8 cellular contexts compared by ENCODE assay signal in the genomic region with DNA sequence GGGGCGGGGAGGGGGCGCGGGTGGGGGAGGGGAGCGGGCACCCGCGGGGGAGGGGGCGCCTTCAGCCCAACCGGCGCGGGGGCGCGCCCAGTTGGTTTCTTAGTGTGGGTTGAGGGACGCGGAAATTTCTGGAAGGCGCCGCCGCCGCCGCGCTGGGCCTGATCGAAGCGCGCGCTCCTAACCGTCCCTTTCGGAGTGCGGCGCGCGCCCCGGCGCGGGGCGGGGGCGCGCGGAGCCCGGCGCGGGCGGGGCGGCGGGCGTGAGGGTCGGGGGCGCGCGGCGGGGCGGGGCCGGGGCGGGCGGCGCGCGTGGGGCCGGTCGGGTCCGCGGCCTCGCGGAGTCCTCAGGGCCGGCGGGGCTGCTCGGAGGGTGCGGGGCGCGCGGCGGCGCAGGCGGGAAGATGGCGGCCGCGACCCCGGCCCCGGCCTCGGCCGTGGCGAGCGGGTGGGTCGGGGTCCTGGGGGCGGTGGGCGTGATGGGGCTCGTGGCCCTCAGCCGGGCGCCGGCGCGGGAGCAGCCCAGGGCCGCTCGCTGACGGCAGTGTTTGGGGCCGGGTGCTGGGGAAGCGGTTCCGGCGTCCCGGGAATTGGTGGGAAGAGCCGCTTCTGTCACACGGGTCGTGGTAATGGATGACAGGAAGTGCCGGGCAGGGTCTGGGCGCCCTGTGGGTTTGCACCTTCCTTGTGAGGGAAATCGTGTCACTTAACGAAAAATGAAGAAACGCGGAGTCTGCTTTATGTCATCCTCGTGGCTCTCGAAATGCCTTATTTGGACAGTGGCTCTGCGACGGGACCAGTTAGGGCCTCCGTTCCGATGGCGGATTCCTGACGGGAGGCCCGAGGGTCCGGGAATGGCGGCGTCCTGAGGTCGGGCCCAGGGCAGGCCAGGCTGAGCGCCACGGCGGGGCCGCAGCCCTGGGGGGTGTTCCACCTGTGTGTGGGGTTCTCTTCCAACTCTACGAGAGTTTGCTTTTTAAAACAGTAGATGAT. TPM values are rescaled to one million over a fixed set of nuclear protein-coding genes. Genes with fewer than 3 reads are reported as not detected.
DNase-seq lines count a peak whose midpoint lies in the region; ATAC-seq, FAIRE-seq and TF ChIP-seq lines count a peak whose summit lies in the region.

No MANE protein-coding gene starts in this region.

- TF ChIP-seq EP300 in HepG2 (IDR thresholded peaks at IDR 0.05; ENCODE audit: low read depth in 2 of 2, low read length in 2 of 2) (no peak), HepG2 (CRISPR knock-in tag; IDR thresholded peaks at IDR 0.05; ENCODE audit: borderline replicate concordance) (no peak)

- TF ChIP-seq RAD21 in HepG2 (CRISPR knock-in tag; IDR thresholded peaks at IDR 0.05): no peak; the same call in 1 of the 2 replicates

- ATAC-seq in GM18858 (IDR thresholded peaks at IDR 0.05; ENCODE audit: unreplicated experiment): peak; percentile 7
- ATAC-seq in HG03064 (IDR thresholded peaks at IDR 0.05; ENCODE audit: low read depth, unreplicated experiment): peak; percentile 32
- peak; percentile 24 for ATAC-seq in HepG2

- WGBS in HepG2 (ENCODE audit: low lambda C conversion rate): under 1% methylated on average over 32 of the region's 125 CpGs

- no TSS peak for BruUV-seq in HepG2 (replicated peaks; lab: Mats Ljungman, UMichigan)

- no peaks in the 10 kb centered on the region for H3K36me3 ChIP-seq in HepG2 (replicated peaks in 1 of 2; ENCODE audit: control insufficient read depth in 1 of 2, insufficient read depth in 2 of 2, low read length in 2 of 2)

- H3K4me3 ChIP-seq in AG04449 (ENCODE audit: low read depth, low read length): peak overlapping the region; percentile 64
- peak overlapping the region; percentile 98 for H3K4me3 ChIP-seq in coronary artery
- H3K4me3 ChIP-seq in HepG2 (replicated peaks in 1 of 3; ENCODE audit: insufficient read depth in 1 of 3, low read depth in 2 of 3, low read length in 3 of 3): peak overlapping the region; percentile 65 to 86 (median 84)

- DNase-seq in AG04449 (ENCODE audit: low read depth, low spot score) (no peak), NCI-H2227 (lab: John Stamatoyannopoulos, UW; ENCODE audit: unreplicated experiment) (peak; percentile 90), coronary artery (ENCODE audit: low spot score) (peak; percentile 80), HepG2 (ENCODE audit: low spot score) (peak; percentile 42)
- DNase-seq in activated CD4-positive, alpha-beta T cell treated with anti-CD3 and anti-CD28 coated beads for 4 hours: peak; percentile 70 to 79
- peak; percentile 66 for DNase-seq in stimulated activated CD4-positive, alpha-beta T cell treated with anti-CD3 and anti-CD28 coated beads, Interleukin-4, amount 100 ng/mL, for 24 hours

- no peak overlapping the region for H2AFZ ChIP-seq in HepG2 (ENCODE audit: low read length)

- no peaks in the 10 kb centered on the region for H3K9me3 ChIP-seq in HepG2 (ENCODE audit: low read length)

- POLR2A ChIA-PET in AG04449 (lab: Yijun Ruan, JAX): no interaction called here
- POLR2A ChIA-PET in HepG2 (lab: Yijun Ruan, JAX): interaction anchor here (1.0 to 1.3 kb wide), 2 partner anchors 19 to 60 kb away, joined by 3 to 10 read pairs; no protein-coding TSS in a partner anchor

- no peaks in the 10 kb centered on the region; a peak in 1 of 5 replicates for H3K27me3 ChIP-seq in HepG2 (ENCODE audit: control insufficient read depth in 1 of 2, insufficient read depth in 2 of 2, low read length in 2 of 2)

- TF ChIP-seq CTCF in AG04449 (IDR thresholded peaks at IDR 0.05; ENCODE audit: insufficient read depth, low read length, missing control alignments) (no peak), coronary artery (IDR thresholded peaks at IDR 0.05) (no peak), HepG2 (CRISPR knock-in tag; IDR thresholded peaks at IDR 0.05) (no peak)

- H3K4me1 ChIP-seq in HepG2 (ENCODE audit: insufficient read depth, low read length): peaks cover 56% of the 10 kb centered on the region

- peak overlapping the region; percentile 89 for H3K4me2 ChIP-seq in HepG2 (ENCODE audit: low read depth, low read length)

- peak in 1 of 2 experiments; percentile 61; a peak in 2 of 4 replicates for TF ChIP-seq POLR2A in HepG2 (IDR thresholded peaks at IDR 0.05; ENCODE audit: insufficient read depth in 1 of 2, low read depth in 2 of 2, low read length in 2 of 2)

- no peak for FAIRE-seq in HepG2 (lab: Jason Lieb, UNC)

- H3K9ac ChIP-seq in HepG2 (ENCODE audit: insufficient read depth, low read depth, low read length): peak overlapping the region; percentile 86

- CTCF ChIA-PET in AG04449 (lab: Yijun Ruan, JAX) (no interaction called here), HepG2 (lab: Yijun Ruan, JAX; ENCODE audit: low intra/inter-chr PET ratio, low total read pairs) (no interaction called here)

- intact Hi-C loops in HepG2 (cut with micrococcal nuclease; ENCODE audit: unreplicated experiment): loop anchor here (5.0 kb wide), 1 partner anchor 53 kb away; no protein-coding TSS in a partner anchor

- H4K20me1 ChIP-seq in HepG2 (ENCODE audit: insufficient read depth, low read length): no peaks in the 10 kb centered on the region

- in situ Hi-C loops in HepG2 (cut with HindIII; ENCODE audit: extremely low pct_ligation_motif_present, low pct_unique_long_range_greater_than_20kb): no loop called here

- H3K27ac ChIP-seq in coronary artery: peak overlapping the region; percentile 99 to 100
- H3K27ac ChIP-seq in HepG2 (ENCODE audit: extremely low read length, insufficient read depth, low read length): peak overlapping the region; percentile 87

- peaks cover 32% of the 10 kb centered on the region for H3K79me2 ChIP-seq in HepG2 (ENCODE audit: insufficient read depth, low read length)

TF ChIP-seq in HepG2, 621 proteins besides CTCF, POLR2A, EP300 and RAD21 (continues in another document):
- TF ChIP-seq, protein P1, sequence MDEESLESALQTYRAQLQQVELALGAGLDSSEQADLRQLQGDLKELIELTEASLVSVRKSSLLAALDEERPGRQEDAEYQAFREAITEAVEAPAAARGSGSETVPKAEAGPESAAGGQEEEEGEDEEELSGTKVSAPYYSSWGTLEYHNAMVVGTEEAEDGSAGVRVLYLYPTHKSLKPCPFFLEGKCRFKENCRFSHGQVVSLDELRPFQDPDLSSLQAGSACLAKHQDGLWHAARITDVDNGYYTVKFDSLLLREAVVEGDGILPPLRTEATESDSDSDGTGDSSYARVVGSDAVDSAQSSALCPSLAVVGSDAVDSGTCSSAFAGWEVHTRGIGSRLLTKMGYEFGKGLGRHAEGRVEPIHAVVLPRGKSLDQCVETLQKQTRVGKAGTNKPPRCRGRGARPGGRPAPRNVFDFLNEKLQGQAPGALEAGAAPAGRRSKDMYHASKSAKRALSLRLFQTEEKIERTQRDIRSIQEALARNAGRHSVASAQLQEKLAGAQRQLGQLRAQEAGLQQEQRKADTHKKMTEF (CRISPR knock-in tag; IDR thresholded peaks at IDR 0.05): 0 out of 2 replicates have a peak, but pooled peaks have one; percentile 20

RNA-seq across cellular contexts. Expression of gene PKNOX1, which starts 0.8 kb away (rescaled TPM):
- total RNA-seq in HepG2 (2016; rRNA removed; fragmentation: Illumina TruSeq; extraction: Trizol): 7.9 and 9.6 TPM in 2 replicates
- total RNA-seq in HepG2 (2016; cell fraction: cytosol; rRNA removed; fragmentation: Illumina TruSeq; extraction: Trizol; ENCODE audit: low read depth): 10.4 and 11.3 TPM in 2 replicates
- 8.3 and 11.1 TPM in 2 replicates for total RNA-seq in HepG2 (2016; cell fraction: insoluble cytoplasmic fraction; rRNA removed; fragmentation: Illumina TruSeq; extraction: Trizol)
- 8.1 and 10.2 TPM in 2 replicates for total RNA-seq in HepG2 (2016; cell fraction: membrane; rRNA removed; fragmentation: Illumina TruSeq; extraction: Trizol)
- 6.8 and 7.1 TPM in 2 replicates for total RNA-seq in HepG2 (2016; cell fraction: nucleus; rRNA removed; fragmentation: Illumina TruSeq; extraction: Trizol)
- polyA plus RNA-seq in HepG2 (2011; rRNA removed): 16.2 and 18.1 TPM in 2 replicates
- polyA plus RNA-seq in HepG2 (2011; cell fraction: cytosol; rRNA removed): 10.4 and 10.8 TPM in 2 replicates
- polyA plus RNA-seq in HepG2 (2011; cell fraction: nucleus; rRNA removed): 11.1 and 12.2 TPM in 2 replicates
- polyA plus RNA-seq in HepG2 (2012): 6.2 and 9.4 TPM in 2 replicates
- 3.1 and 3.2 TPM in 2 replicates for polyA plus RNA-seq in HepG2 (2016; cell fraction: cytosol; fragmentation: Illumina TruSeq; extraction: Trizol; ENCODE audit: low read depth)
- 10.6 and 11.3 TPM in 2 replicates for polyA plus RNA-seq in HepG2 (2016; cell fraction: insoluble cytoplasmic fraction; fragmentation: Illumina TruSeq; extraction: Trizol; ENCODE audit: low read depth)
- 3.8 and 5.8 TPM in 2 replicates for polyA plus RNA-seq in HepG2 (2016; cell fraction: membrane; fragmentation: Illumina TruSeq; extraction: Trizol; ENCODE audit: low read depth)
- 8.0 and 10.4 TPM in 2 replicates for polyA plus RNA-seq in HepG2 (2016; cell fraction: nucleus; fragmentation: Illumina TruSeq; extraction: Trizol; ENCODE audit: insufficient read depth, low read depth)
- 10.6 and 33.3 TPM in 2 replicates for polyA minus RNA-seq in HepG2 (2011; rRNA and poly(A)+ RNA removed; ENCODE audit: low replicate concordance)
- polyA minus RNA-seq in HepG2 (2011; cell fraction: cytosol; rRNA and poly(A)+ RNA removed): 8.1 and 9.1 TPM in 2 replicates
- 9.9 and 18.2 TPM in 2 replicates for polyA minus RNA-seq in HepG2 (2011; cell fraction: nucleus; rRNA and poly(A)+ RNA removed)

RNA-seq across cellular contexts. Expression of gene ERVH48-1, which starts 49.7 kb away (rescaled TPM):
- not detected in 2 replicates for total RNA-seq in HepG2 (2016; rRNA removed; fragmentation: Illumina TruSeq; extraction: Trizol)
- total RNA-seq in HepG2 (2016; cell fraction: cytosol; rRNA removed; fragmentation: Illumina TruSeq; extraction: Trizol; ENCODE audit: low read depth): not detected in 2 replicates
- total RNA-seq in HepG2 (2016; cell fraction: insoluble cytoplasmic fraction; rRNA removed; fragmentation: Illumina TruSeq; extraction: Trizol): not detected in 2 replicates
- total RNA-seq in HepG2 (2016; cell fraction: membrane; rRNA removed; fragmentation: Illumina TruSeq; extraction: Trizol): not detected in 2 replicates
- total RNA-seq in HepG2 (2016; cell fraction: nucleus; rRNA removed; fragmentation: Illumina TruSeq; extraction: Trizol): not detected in 2 replicates
- 1.0 and 1.8 TPM in 2 replicates for polyA plus RNA-seq in HepG2 (2011; rRNA removed)
- polyA plus RNA-seq in HepG2 (2011; cell fraction: cytosol; rRNA removed): 1.00 and 1.2 TPM in 2 replicates
- 0.40 and 0.58 TPM in 2 replicates for polyA plus RNA-seq in HepG2 (2011; cell fraction: nucleus; rRNA removed)
- polyA plus RNA-seq in HepG2 (2012): 1.5 and 1.6 TPM in 2 replicates
- not detected in 2 replicates for polyA plus RNA-seq in HepG2 (2016; cell fraction: cytosol; fragmentation: Illumina TruSeq; extraction: Trizol; ENCODE audit: low read depth)
- polyA plus RNA-seq in HepG2 (2016; cell fraction: insoluble cytoplasmic fraction; fragmentation: Illumina TruSeq; extraction: Trizol; ENCODE audit: low read depth): not detected in 2 replicates
- not detected in 2 replicates for polyA plus RNA-seq in HepG2 (2016; cell fraction: membrane; fragmentation: Illumina TruSeq; extraction: Trizol; ENCODE audit: low read depth)
- polyA plus RNA-seq in HepG2 (2016; cell fraction: nucleus; fragmentation: Illumina TruSeq; extraction: Trizol; ENCODE audit: insufficient read depth, low read depth): not detected in 2 replicates
- polyA minus RNA-seq in HepG2 (2011; rRNA and poly(A)+ RNA removed; ENCODE audit: low replicate concordance): 0.84 and 1.8 TPM in 2 replicates
- 0.30 and 0.44 TPM in 2 replicates for polyA minus RNA-seq in HepG2 (2011; cell fraction: cytosol; rRNA and poly(A)+ RNA removed)
- polyA minus RNA-seq in HepG2 (2011; cell fraction: nucleus; rRNA and poly(A)+ RNA removed): 0.13 and 0.25 TPM in 2 replicates
